8 cellular contexts compared by ENCODE assay signal in genomic region chr6:31581511-31582229, GRCh38. TPM values are rescaled to one million over a fixed set of nuclear protein-coding genes. Genes with fewer than 3 reads are reported as not detected.
DNase-seq lines count a peak whose midpoint lies in the region; ATAC-seq and TF ChIP-seq lines count a peak whose summit lies in the region.

No MANE protein-coding gene starts in this region.

- no peaks in the 10 kb centered on the region for H3K27me3 ChIP-seq in thoracic aorta (replicated peaks; ENCODE audit: insufficient read depth)

- H3K9me3 ChIP-seq in thoracic aorta = no peaks in the 10 kb centered on the region

- intact Hi-C loops in left colon (cut with DNase I, micrococcal nuclease) = no loop called here

- peak; percentile 15 for DNase-seq in activated naive CD4-positive, alpha-beta T cell treated with Interleukin-2 at 50 U/mL for 16 hours
- no peak for DNase-seq in activated naive CD4-positive, alpha-beta T cell treated with anti-CD3 and anti-CD28 coated beads, Interleukin-2, amount 50 U/mL, for 16 hours
- DNase-seq in astrocyte of the spinal cord (ENCODE audit: low read depth, low spot score) (no peak), left colon (no peak), thoracic aorta (ENCODE audit: low spot score) (no peak)

- H3K4me1 ChIP-seq in thoracic aorta (ENCODE audit: control insufficient read depth in 1 of 2, low read depth in 2 of 2) = peaks cover 8 to 17% of the 10 kb centered on the region in 2 donors

- in situ Hi-C loops in astrocyte of the spinal cord (cut with HindIII; ENCODE audit: low sequenced_read_pairs) = no loop called here

- no peak for TF ChIP-seq CTCF in astrocyte of the spinal cord (IDR thresholded peaks at IDR 0.05; ENCODE audit: low read depth, low read length)
- TF ChIP-seq CTCF in thoracic aorta (IDR thresholded peaks at IDR 0.05) = no peak

- peak overlapping the region; percentile 70 to 76 for H3K27ac ChIP-seq in thoracic aorta

- H3K4me3 ChIP-seq in astrocyte of the spinal cord (ENCODE audit: low read depth, low read length) (peak overlapping the region; percentile 84), thoracic aorta (peak overlapping the region; percentile 94)

- H3K36me3 ChIP-seq in thoracic aorta = no peaks in the 10 kb centered on the region

- ATAC-seq in left colon (peak; percentile 35), thoracic aorta (ENCODE audit: insufficient number of reproducible peaks, low FRiP score, low read depth) (no peak), HG02870 (IDR thresholded peaks at IDR 0.05; ENCODE audit: unreplicated experiment) (no peak), GM21515 (IDR thresholded peaks at IDR 0.05; ENCODE audit: unreplicated experiment) (no peak), HG03280 (IDR thresholded peaks at IDR 0.05; ENCODE audit: unreplicated experiment) (no peak)

RNA-seq across cellular contexts. Expression of gene LTB, which starts 0.6 kb away (rescaled TPM):
- 1 to 10 TPM in 1 of 2 donors, under 1 TPM in 1; 0.70 to 3.0 TPM for total RNA-seq in left colon
- total RNA-seq in thoracic aorta = not detected

RNA-seq across cellular contexts. Expression of gene LST1, which starts 4.4 kb away (rescaled TPM):
- total RNA-seq in left colon (1 to 10 TPM; 2.4 to 5.8 TPM), thoracic aorta (10 to 100 TPM in 1 of 2 donors, 1 to 10 TPM in 1; 4.9 to 37.9 TPM)

RNA-seq across cellular contexts. Expression of gene TNF, which starts 6.3 kb away (rescaled TPM):
- 1 to 10 TPM in 1 of 2 donors, under 1 TPM in 1; 0.27 to 1.4 TPM for total RNA-seq in left colon
- total RNA-seq in thoracic aorta = 1 to 10 TPM in 1 of 2 donors, under 1 TPM in 1; 0.71 to 3.2 TPM

RNA-seq across cellular contexts. Expression of gene LTA, which starts 9.6 kb away (rescaled TPM):
- total RNA-seq in left colon = under 1 TPM in 1 of 2 donors, not detected in 1; 0.36 TPM
- total RNA-seq in thoracic aorta = not detected

RNA-seq across cellular contexts. Expression of gene NCR3, which starts 11.1 kb away (rescaled TPM):
- total RNA-seq in left colon = 1 to 10 TPM in 1 of 2 donors, not detected in 1; 1.1 TPM
- total RNA-seq in thoracic aorta = not detected
